26 cellular contexts compared by ENCODE assay signal in genomic region chr5:26386532-26386931, GRCh38.
"Had no signal": no experiment of that assay in that cellular context is flagged by ENCODE, and none has a peak within 500 bp of the region (broad histone marks: within the 10 kb centered on the region; RNA-seq: fewer than 3 reads in every experiment).

No MANE protein-coding gene starts in this region.

- H3K27me3 ChIP-seq: esophagus squamous epithelium, gastrocnemius medialis, heart right ventricle, left lung had no signal

- H3K27ac ChIP-seq: coronary artery, epithelial cell of prostate, esophagus squamous epithelium, gastrocnemius medialis, heart right ventricle, left lung, lower lobe of right lung had no signal

- H3K4me1 ChIP-seq: esophagus squamous epithelium, gastrocnemius medialis, left lung, lower lobe of right lung had no signal

- H3K9me3 ChIP-seq: esophagus squamous epithelium, gastrocnemius medialis, lower lobe of right lung had no signal

- ATAC-seq: effector memory CD8-positive, alpha-beta T cell; esophagus mucosa; gastrocnemius medialis; heart right ventricle; left cardiac atrium; left lung; left ventricle myocardium superior; lower lobe of right lung; mucosa of descending colon had no signal

- FAIRE-seq: colon, islet of Langerhans, keratinocyte had no signal

- H3K36me3 ChIP-seq: esophagus squamous epithelium, gastrocnemius medialis, heart right ventricle, left lung, lower lobe of right lung had no signal

- H3K4me3 ChIP-seq: coronary artery, esophagus squamous epithelium, gastrocnemius medialis, heart right ventricle, left lung, lower lobe of right lung, mucosa of descending colon had no signal

- DNase-seq: dermis blood vessel endothelial cell; effector CD8-positive, alpha-beta T cell; effector memory CD8-positive, alpha-beta T cell; endodermal cell; erythroblast; esophagus squamous epithelium; foreskin fibroblast; foreskin melanocyte; gastrocnemius medialis; glutamatergic neuron; head of caudate nucleus; heart right ventricle; hippocampal formation; left cardiac atrium; left lung; left ventricle myocardium superior; lower lobe of right lung; mesenchymal stem cell; mucosa of descending colon; naive B cell had no signal
